ENCODE assay signal across 16 cellular contexts in the genomic region with DNA sequence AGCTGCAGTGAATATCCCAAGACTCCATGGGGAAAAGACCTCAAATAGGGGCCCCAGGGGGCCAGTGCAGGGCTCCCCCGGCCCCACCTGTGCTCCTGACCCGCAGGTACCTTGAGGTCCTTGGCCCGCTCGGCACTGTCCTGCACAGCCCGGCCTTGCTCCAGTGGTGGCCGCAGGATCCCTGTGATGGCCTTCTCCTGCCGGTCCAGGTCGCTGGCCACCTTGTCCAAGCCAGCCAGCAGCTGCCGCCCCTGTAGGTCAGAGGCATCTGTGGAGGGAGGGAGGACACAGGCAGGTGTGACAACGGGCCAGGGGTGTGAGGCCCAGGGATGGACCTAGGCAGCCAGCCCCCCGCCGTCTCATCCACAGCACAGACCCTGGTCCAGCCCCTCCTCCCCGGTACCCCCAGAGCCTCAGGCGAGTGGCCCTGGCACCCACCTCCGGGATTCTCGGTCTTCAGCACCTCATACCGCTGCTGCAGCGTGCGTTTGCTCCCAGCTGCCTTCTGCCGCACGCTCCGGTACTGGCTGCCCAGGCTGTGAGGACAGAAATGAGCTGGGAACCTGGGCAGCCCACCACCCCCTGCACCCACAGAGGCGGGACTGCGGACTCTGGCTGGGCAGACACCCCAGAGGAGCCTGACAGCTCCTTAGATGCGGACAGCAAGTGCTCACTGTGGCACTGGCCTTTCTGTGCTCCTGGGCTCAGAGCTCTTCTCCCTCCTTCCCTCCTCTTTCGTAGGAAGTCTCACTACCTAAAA. TPM values are rescaled to one million over a fixed set of nuclear protein-coding genes. Genes with fewer than 3 reads are reported as not detected.
A peak's percentile ranks its signal among the peaks of the same experiment; 100 is the strongest.
DNase-seq lines count a peak whose midpoint lies in the region; ATAC-seq and TF ChIP-seq lines count a peak whose summit lies in the region.
"Had no signal": no experiment of that assay in that cellular context is flagged by ENCODE, and none has a peak within 500 bp of the region (broad histone marks: within the 10 kb centered on the region; RNA-seq: fewer than 3 reads in every experiment).

No MANE protein-coding gene starts in this region.

- H3K27ac ChIP-seq in RWPE1 (peak overlapping the region; percentile 57), psoas muscle (no peak overlapping the region), colonic mucosa (no peak overlapping the region)

- WGBS in psoas muscle, 3 donors, result 83 to 87% (median 84%) methylated on average over 23 to 26 of the region's 26 CpGs

- no peaks in the 10 kb centered on the region for H3K4me1 ChIP-seq in psoas muscle
- H3K4me1 ChIP-seq in colonic mucosa, result no peaks in the 10 kb centered on the region

- H3K36me3 ChIP-seq in psoas muscle (ENCODE audit: insufficient read depth in 1 of 2, low read depth in 1 of 2) (peaks cover 0 to 32% of the 10 kb centered on the region in 2 donors), colonic mucosa (no peaks in the 10 kb centered on the region)

- CTCF ChIA-PET in RWPE1 (lab: Yijun Ruan, JAX), result no interaction called here

- DNase-seq in RWPE1 (ENCODE audit: low spot score), result no peak
- DNase-seq in left colon, result no peak
- DNase-seq in psoas muscle, result no peak
- DNase-seq in colonic mucosa, result no peak
- DNase-seq in foreskin melanocyte, result no peak
- DNase-seq in H4 (ENCODE audit: low spot score), result no peak
- DNase-seq: C1 segment of cervical spinal cord; CD8-positive, alpha-beta memory T cell; Kasumi-1; NCI-H1092; NCI-H146; NCI-H2029 treated with DMSO at 0.1 percent for 48 hours; NCI-H2171; NCI-H69 had no signal

- no peaks in the 10 kb centered on the region for H3K27me3 ChIP-seq in psoas muscle (ENCODE audit: insufficient read depth in 3 of 3, low read length in 2 of 3)
- no peaks in the 10 kb centered on the region for H3K27me3 ChIP-seq in colonic mucosa
- H3K27me3 ChIP-seq: MG63 had no signal

- POLR2A ChIA-PET in RWPE1 (lab: Yijun Ruan, JAX; ENCODE audit: low non-redundant PET), result no interaction called here

- ATAC-seq in esophagus mucosa, result peak; percentile 2
- ATAC-seq in left colon, result peak; percentile 7
- ATAC-seq in psoas muscle, result peak in 3 of 4 donors; percentile 2 to 24 (median 9)

- H3K9me3 ChIP-seq in psoas muscle, result no peaks in the 10 kb centered on the region
- H3K9me3 ChIP-seq in colonic mucosa, result no peaks in the 10 kb centered on the region

- intact Hi-C loops in left colon (cut with DNase I, micrococcal nuclease) (no loop called here), psoas muscle (cut with DNase I) (no loop called here), colonic mucosa (cut with DNase I) (no loop called here)

- no peak for TF ChIP-seq CTCF in RWPE1 (conservative IDR thresholded peaks at IDR 0.05; ENCODE audit: low read depth)
- no peak for TF ChIP-seq CTCF in psoas muscle (IDR thresholded peaks at IDR 0.05)
- no peak for TF ChIP-seq CTCF in colonic mucosa (IDR thresholded peaks at IDR 0.05)

- H3K4me3 ChIP-seq in psoas muscle (no peak overlapping the region), colonic mucosa (no peak overlapping the region)
- H3K4me3 ChIP-seq: MG63 had no signal

- peak overlapping the region in 1 of 2 donors; percentile 4 for H3K9ac ChIP-seq in colonic mucosa (ENCODE audit: low read depth in 2 of 2, low read length in 2 of 2)

RNA-seq across cellular contexts. Expression of a gene that starts 43.7 kb away (rescaled TPM):
- total RNA-seq in esophagus mucosa (705 TPM), left colon (10 to 100 TPM; 14.7 to 15.6 TPM), psoas muscle (1 to 10 TPM; 3.2 to 7.2 (median 5.1) TPM), colonic mucosa (10 to 100 TPM; 11.5 to 14.1 TPM)
- polyA plus RNA-seq in psoas muscle, result 1 to 10 TPM; 2.4 to 5.6 (median 3.8) TPM
- total RNA-seq in H4 (2014; rRNA removed; shearing (Covaris generic)), result 0.10 and 0.18 TPM in 2 replicates
- total RNA-seq: CD8-positive, alpha-beta memory T cell had no signal

RNA-seq across cellular contexts. Expression of a gene that starts 46.0 kb away (rescaled TPM):
- 12.0 TPM for total RNA-seq in esophagus mucosa
- 10 to 100 TPM; 34.8 to 43.5 TPM for total RNA-seq in left colon
- total RNA-seq in psoas muscle, result 10 to 100 TPM; 25.5 to 33.3 (median 28.0) TPM
- polyA plus RNA-seq in psoas muscle, result 10 to 100 TPM in 2 of 3 donors, 1 to 10 TPM in 1; 9.1 to 27.8 (median 11.7) TPM
- total RNA-seq in colonic mucosa, result 10 to 100 TPM; 34.7 to 41.7 TPM
- 12.7 and 14.5 TPM in 2 replicates for total RNA-seq in H4 (2014; rRNA removed; shearing (Covaris generic))

RNA-seq across cellular contexts. Expression of a gene that starts 46.2 kb away (rescaled TPM):
- total RNA-seq in esophagus mucosa, result 49.9 TPM
- 100 to 1,000 TPM; 106 to 114 TPM for total RNA-seq in left colon
- total RNA-seq in psoas muscle, result 10 to 100 TPM; 53.3 to 74.1 (median 66.8) TPM
- polyA plus RNA-seq in psoas muscle, result 10 to 100 TPM; 28.6 to 64.5 (median 32.3) TPM
- total RNA-seq in colonic mucosa, result 100 to 1,000 TPM; 112 to 134 TPM
- total RNA-seq in H4 (2014; rRNA removed; shearing (Covaris generic)), result 20.6 and 35.8 TPM in 2 replicates

Comparison
In these comparisons a context has a peak if more than half of its experiments do, and no peak if none do; other contexts are left out.
1. RNA of a gene that starts 43.7 kb away (total RNA-seq): 705 TPM in esophagus mucosa (single experiment); 14.7 to 15.6 TPM in left colon, 11.5 to 14.1 TPM in colonic mucosa, 3.2 to 7.2 TPM in psoas muscle and 0.10 to 0.18 TPM in H4; every median in the first group is over 10 times any median in the second.
2. Peak in every context shown above with its lines, with median percentiles within 50 percentile points of each other: ATAC-seq.